Comparison of ENCODE assay signal across 8 cellular contexts in genomic region chr2:135960598-135961551, GRCh38. TPM values are rescaled to one million over a fixed set of nuclear protein-coding genes. Genes with fewer than 3 reads are reported as not detected.
DNase-seq lines count a peak whose midpoint lies in the region; ATAC-seq and TF ChIP-seq lines count a peak whose summit lies in the region.

No MANE protein-coding gene starts in this region.

- no peaks in the 10 kb centered on the region for H3K9me3 ChIP-seq in PC-9 (ENCODE audit: insufficient read depth, low read depth)
- H3K9me3 ChIP-seq in endodermal cell (ENCODE audit: control insufficient read depth, low read length), result no peaks in the 10 kb centered on the region

- H3K4me2 ChIP-seq in PC-9, result no peak overlapping the region

- no peak for TF ChIP-seq CTCF in PC-9 (conservative IDR thresholded peaks at IDR 0.05)
- TF ChIP-seq CTCF in endodermal cell (conservative IDR thresholded peaks at IDR 0.05), result no peak

- H3K9ac ChIP-seq in endodermal cell (ENCODE audit: extremely low read depth, low read length, poor library complexity, severe bottlenecking), result no peak overlapping the region

- H3K79me2 ChIP-seq in PC-9 (ENCODE audit: low read depth), result peaks cover 13% of the 10 kb centered on the region

- peaks cover 34% of the 10 kb centered on the region for H3K4me1 Mint-ChIP-seq in endodermal cell

- H3K4me1 ChIP-seq in PC-9 (replicated peaks; ENCODE audit: insufficient read depth), result no peaks in the 10 kb centered on the region
- peaks cover 6% of the 10 kb centered on the region for H3K4me1 ChIP-seq in endodermal cell (ENCODE audit: control insufficient read depth, insufficient read depth, low read length)

- H3K27me3 ChIP-seq in PC-9 (ENCODE audit: insufficient read depth, low read depth) (no peaks in the 10 kb centered on the region), endodermal cell (ENCODE audit: control insufficient read depth, insufficient read depth, low read length, poor library complexity, severe bottlenecking) (no peaks in the 10 kb centered on the region)

- H3K4me3 ChIP-seq in PC-9, result no peak overlapping the region
- no peak overlapping the region for H3K4me3 ChIP-seq in endodermal cell (ENCODE audit: low read length)
- H3K4me3 ChIP-seq in skin epidermis, result no peak overlapping the region

- H3K36me3 ChIP-seq in PC-9 (ENCODE audit: low read depth) (peaks cover 13% of the 10 kb centered on the region), endodermal cell (ENCODE audit: control insufficient read depth, insufficient read depth, low read length) (peaks cover 21% of the 10 kb centered on the region)

- H4K20me1 ChIP-seq in PC-9 (ENCODE audit: insufficient read depth), result no peaks in the 10 kb centered on the region

- no peak for ATAC-seq in HG02642 (IDR thresholded peaks at IDR 0.05; ENCODE audit: poor library complexity, unreplicated experiment)
- ATAC-seq in HG03520 (IDR thresholded peaks at IDR 0.05; ENCODE audit: unreplicated experiment), result no peak

- no peaks in the 10 kb centered on the region for H3K27me3 Mint-ChIP-seq in endodermal cell (ENCODE audit: insufficient read depth)

- CTCF ChIA-PET in PC-9 (lab: Charles Lee), result no interaction called here

- DNase-seq in NCI-H2171 treated with DMSO at 0.1 percent for 48 hours (lab: John Stamatoyannopoulos, UW) (peak; percentile 43), NCI-H2171 (lab: John Stamatoyannopoulos, UW) (no peak), PC-9 (no peak), endodermal cell (no peak), HPDE6-E6E7 (ENCODE audit: extremely low spot score) (no peak)

- peak overlapping the region; percentile 91 for H3K27ac Mint-ChIP-seq in endodermal cell

- no peaks in the 10 kb centered on the region for H3K9me3 Mint-ChIP-seq in endodermal cell

- no TSS peak for BruUV-seq in PC-9 (replicated peaks; lab: Mats Ljungman, UMichigan)

- 70 to 72% methylated on average over 4 to 5 of the region's 5 CpGs for WGBS in endodermal cell (ENCODE audit: insufficient coverage in 1 of 2, insufficient read length in 1 of 2), 2 experiments

- no peak overlapping the region for H2AFZ ChIP-seq in PC-9

- H3K36me3 Mint-ChIP-seq in endodermal cell (ENCODE audit: low read depth), result peaks cover 12% of the 10 kb centered on the region

- H3K9me2 ChIP-seq in PC-9 (ENCODE audit: insufficient read depth), result no peaks in the 10 kb centered on the region

- H3F3A ChIP-seq in PC-9 (ENCODE audit: insufficient read depth, low read depth), result no peaks in the 10 kb centered on the region; the same call in 1 of the 2 replicates

- intact Hi-C loops in PC-9 (cut with micrococcal nuclease; ENCODE audit: unreplicated experiment), result no loop called here

- no peak overlapping the region for H3K4me3 Mint-ChIP-seq in endodermal cell

- POLR2A ChIA-PET in PC-9 (lab: Charles Lee; ENCODE audit: unreplicated experiment), result interaction anchor here (0.8 kb wide), 1 partner anchor 12 kb away, joined by 13 read pairs; no protein-coding TSS in a partner anchor

- H3K27ac ChIP-seq in PC-9, result 0 out of 2 replicates have a peak overlapping the region, but pooled peaks have one; percentile 13
- peak overlapping the region; percentile 84 for H3K27ac ChIP-seq in endodermal cell (ENCODE audit: low read depth, low read length)
- peak overlapping the region in 14 of 21 experiments; percentile 4 to 75 (median 54) for H3K27ac ChIP-seq in skin epidermis

RNA-seq across cellular contexts. Expression of gene DARS1, which starts 24.6 kb away (rescaled TPM):
- total RNA-seq in PC-9 (2021) (54.3 and 63.0 TPM in 2 replicates), endodermal cell (10 to 100 TPM; 70.5 to 75.9 TPM)
- polyA plus RNA-seq in endodermal cell (2013, experiment 1 of 2), result 107 TPM
- 103 TPM for polyA plus RNA-seq in endodermal cell (2013, experiment 2 of 2)

Comparison
In these comparisons a context has a peak if more than half of its experiments do, and no peak if none do; other contexts are left out.
1. H3K27ac ChIP-seq: peak in every context shown above with its lines; median percentile 84 in endodermal cell; 54 in skin epidermis; 13 in PC-9.